In genomic region chr10:50982989-50983388, GRCh38 we compare ENCODE assay signal across 17 cellular contexts.
A peak's percentile ranks its signal among the peaks of the same experiment; 100 is the strongest.
DNase-seq lines count a peak whose midpoint lies in the region; ATAC-seq, FAIRE-seq and TF ChIP-seq lines count a peak whose summit lies in the region.
"Had no signal": no experiment of that assay in that cellular context is flagged by ENCODE, and none has a peak within 500 bp of the region (broad histone marks: within the 10 kb centered on the region; RNA-seq: fewer than 3 reads in every experiment).

No MANE protein-coding gene starts in this region.

- H3K79me2 ChIP-seq in HCT116 (ENCODE audit: insufficient read depth, low read length) (no peaks in the 10 kb centered on the region), astrocyte (ENCODE audit: insufficient read depth, low read length) (no peaks in the 10 kb centered on the region)

- no peak for DNase-seq in HCT116 (ENCODE audit: low read depth, low spot score)
- no peak for DNase-seq in astrocyte (ENCODE audit: low read depth)
- no peak for DNase-seq in left colon
- DNase-seq in urothelium cell line (ENCODE audit: low spot score): no peak
- no peak for DNase-seq in activated CD4-positive, alpha-beta T cell treated with anti-CD3 and anti-CD28 coated beads for 36 hours
- no peak for DNase-seq in immature natural killer cell
- DNase-seq in activated gamma-delta T cell treated with Interleukin-2 at 50 U/mL for 16 hours: no peak
- DNase-seq: C1 segment of cervical spinal cord; Calu3; CD4-positive, alpha-beta T cell; DMS153; DND-41; GDM1; HCEC 1CT had no signal

- H3K9me3 ChIP-seq in HCT116 (ENCODE audit: control insufficient read depth in 1 of 2, insufficient read depth in 1 of 2, low read depth in 1 of 2, low read length in 2 of 2) (no peaks in the 10 kb centered on the region), astrocyte (ENCODE audit: insufficient read depth, low read depth, low read length) (no peaks in the 10 kb centered on the region)

- H3K36me3 Mint-ChIP-seq in astrocyte (ENCODE audit: low read depth, unreplicated experiment) (no peaks in the 10 kb centered on the region), immature natural killer cell (no peaks in the 10 kb centered on the region)
- no peaks in the 10 kb centered on the region for H3K36me3 Mint-ChIP-seq in activated CD4-positive, alpha-beta T cell treated with anti-CD3 and anti-CD28 coated beads for 36 hours (ENCODE audit: low read depth)

- H3K36me3 ChIP-seq in HCT116 (ENCODE audit: control insufficient read depth in 1 of 2, insufficient read depth in 2 of 2, low read length in 2 of 2) (no peaks in the 10 kb centered on the region), astrocyte (ENCODE audit: insufficient read depth, low read length) (no peaks in the 10 kb centered on the region)

- H3K9me3 Mint-ChIP-seq in astrocyte (ENCODE audit: unreplicated experiment) (no peaks in the 10 kb centered on the region), immature natural killer cell (peaks cover 0 to 2% (median 0%) of the 10 kb centered on the region in 6 donors)
- H3K9me3 Mint-ChIP-seq in activated CD4-positive, alpha-beta T cell treated with anti-CD3 and anti-CD28 coated beads for 36 hours (ENCODE audit: low read depth): no peaks in the 10 kb centered on the region
- H3K9me3 Mint-ChIP-seq: CD4-positive, alpha-beta T cell had no signal

- RAD21 ChIA-PET in HCT116 (lab: Charles Lee; ENCODE audit: low non-redundant PET in 1 of 2, low total read pairs in 2 of 2, uncharacterized antibody in 2 of 2, unreplicated experiment in 2 of 2): no interaction called here

- H3K4me1 ChIP-seq in HCT116 (ENCODE audit: control insufficient read depth in 1 of 2, insufficient read depth in 2 of 2, low read length in 2 of 2) (no peaks in the 10 kb centered on the region), astrocyte (ENCODE audit: insufficient read depth, low read length) (no peaks in the 10 kb centered on the region)

- no peaks in the 10 kb centered on the region for H4K20me1 ChIP-seq in HCT116 (ENCODE audit: insufficient read depth)
- H4K20me1 ChIP-seq in astrocyte (ENCODE audit: insufficient read depth, low read length): no peaks in the 10 kb centered on the region

- CTCF ChIA-PET in HCT116 (lab: Charles Lee): no interaction called here
- CTCF ChIA-PET in activated CD4-positive, alpha-beta T cell treated with anti-CD3 and anti-CD28 coated beads for 36 hours (lab: Charles Lee): no interaction called here

- H3K4me3 Mint-ChIP-seq in astrocyte (ENCODE audit: unreplicated experiment) (no peak overlapping the region), immature natural killer cell (no peak overlapping the region)
- H3K4me3 Mint-ChIP-seq in activated CD4-positive, alpha-beta T cell treated with anti-CD3 and anti-CD28 coated beads for 36 hours: no peak overlapping the region
- H3K4me3 Mint-ChIP-seq: B cell; CD4-positive, alpha-beta T cell had no signal

- H3K4me1 Mint-ChIP-seq in astrocyte (ENCODE audit: low read depth, unreplicated experiment) (no peaks in the 10 kb centered on the region), immature natural killer cell (no peaks in the 10 kb centered on the region)
- no peaks in the 10 kb centered on the region for H3K4me1 Mint-ChIP-seq in activated CD4-positive, alpha-beta T cell treated with anti-CD3 and anti-CD28 coated beads for 36 hours
- H3K4me1 Mint-ChIP-seq: B cell had no signal

- H3K4me2 ChIP-seq in HCT116 (ENCODE audit: low read length) (no peak overlapping the region), astrocyte (ENCODE audit: low read length) (no peak overlapping the region)

- H3K27me3 ChIP-seq in HCT116 (ENCODE audit: insufficient read depth, low read length): no peaks in the 10 kb centered on the region
- peaks cover 3% of the 10 kb centered on the region for H3K27me3 ChIP-seq in astrocyte (ENCODE audit: insufficient read depth, low read length)

- H3K9me2 ChIP-seq in HCT116 (ENCODE audit: insufficient read depth): no peaks in the 10 kb centered on the region

- intact Hi-C loops in HCT116 (cut with micrococcal nuclease) (no loop called here), left colon (cut with DNase I, micrococcal nuclease) (no loop called here)
- intact Hi-C loops in activated CD4-positive, alpha-beta T cell treated with anti-CD3 and anti-CD28 coated beads for 36 hours (cut with DNase I, micrococcal nuclease): no loop called here

- no peak for FAIRE-seq in astrocyte (lab: Jason Lieb, UNC)
- peak; percentile 69 for FAIRE-seq in urothelium cell line (lab: Jason Lieb, UNC)
- FAIRE-seq: GM12892 had no signal

- TF ChIP-seq POLR2A in HCT116 (IDR thresholded peaks at IDR 0.05; ENCODE audit: borderline replicate concordance, extremely low read depth, insufficient read depth, insufficient read length): no peak

- H3K27me3 Mint-ChIP-seq in astrocyte (ENCODE audit: low read depth, unreplicated experiment) (no peaks in the 10 kb centered on the region), immature natural killer cell (ENCODE audit: low read depth in 3 of 3) (peaks cover 2 to 5% (median 4%) of the 10 kb centered on the region in 3 donors)
- peaks cover 12% of the 10 kb centered on the region for H3K27me3 Mint-ChIP-seq in activated CD4-positive, alpha-beta T cell treated with anti-CD3 and anti-CD28 coated beads for 36 hours

- no peak overlapping the region for H3K4me3 ChIP-seq in HCT116 (replicated peaks in 1 of 2; ENCODE audit: low read depth in 1 of 2, low read length in 2 of 2)
- H3K4me3 ChIP-seq in astrocyte (ENCODE audit: insufficient read depth, low read depth, low read length): no peak overlapping the region

- no TSS peak for BruUV-seq in HCT116 (replicated peaks; lab: Mats Ljungman, UMichigan)

- H2AFZ ChIP-seq in HCT116 (ENCODE audit: low read depth, low read length, poor library complexity, severe bottlenecking) (peak overlapping the region; percentile 45), astrocyte (ENCODE audit: low read depth, low read length) (peak overlapping the region; percentile 27)

- no peak for TF ChIP-seq CTCF in HCT116 (IDR thresholded peaks at IDR 0.05 in 2 of 3, conservative IDR thresholded peaks at IDR 0.05 in 1 of 3; ENCODE audit: borderline replicate concordance in 1 of 3, insufficient read depth in 1 of 3, low read depth in 2 of 3, low read length in 2 of 3)
- no peak for TF ChIP-seq CTCF in astrocyte (IDR thresholded peaks at IDR 0.05; ENCODE audit: insufficient read depth, low read depth, low read length)

- H3K27ac Mint-ChIP-seq in astrocyte (ENCODE audit: unreplicated experiment) (no peak overlapping the region), immature natural killer cell (no peak overlapping the region)
- no peak overlapping the region for H3K27ac Mint-ChIP-seq in activated CD4-positive, alpha-beta T cell treated with anti-CD3 and anti-CD28 coated beads for 36 hours
- H3K27ac Mint-ChIP-seq: B cell; CD4-positive, alpha-beta T cell had no signal

- TF ChIP-seq RAD21 in HCT116 (IDR thresholded peaks at IDR 0.05; ENCODE audit: low read depth): no peak

- H3K27ac ChIP-seq in HCT116 (ENCODE audit: low read depth, low read length) (no peak overlapping the region), astrocyte (ENCODE audit: low read depth, low read length) (no peak overlapping the region)
- H3K27ac ChIP-seq: HL-60 had no signal

- POLR2A ChIA-PET in HCT116 (lab: Charles Lee): no interaction called here
- POLR2A ChIA-PET in activated CD4-positive, alpha-beta T cell treated with anti-CD3 and anti-CD28 coated beads for 36 hours (lab: Charles Lee): no interaction called here

- peak; percentile 54; the same call in 1 of the 2 replicates for ATAC-seq in HCT116
- peak; percentile 44 for ATAC-seq in left colon
- ATAC-seq in activated CD4-positive, alpha-beta T cell treated with anti-CD3 and anti-CD28 coated beads for 36 hours: no peak

- H3K9ac ChIP-seq in HCT116 (ENCODE audit: low read length) (no peak overlapping the region), astrocyte (ENCODE audit: low read length) (no peak overlapping the region)

TF ChIP-seq in HCT116, 20 proteins besides CTCF, POLR2A, EP300 and RAD21:
- TF ChIP-seq ZNF274 (IDR thresholded peaks at IDR 0.05; ENCODE audit: low read depth, low read length): no peak
- TF ChIP-seq ELF1 (IDR thresholded peaks at IDR 0.05; ENCODE audit: borderline replicate concordance, low read depth): no peak
